8 cellular contexts compared by ENCODE assay signal in genomic region chr1:9900142-9901043, GRCh38. TPM values are rescaled to one million over a fixed set of nuclear protein-coding genes. Genes with fewer than 3 reads are reported as not detected.
DNase-seq lines count a peak whose midpoint lies in the region; ATAC-seq lines count a peak whose summit lies in the region.

No MANE protein-coding gene starts in this region.

- in situ Hi-C loops in G401 (cut with HindIII; ENCODE audit: low sequenced_read_pairs), result no loop called here

- peak; percentile 74 for DNase-seq in G401 (ENCODE audit: low spot score)
- DNase-seq in NCI-H82 treated with DMSO at 0.1 percent for 48 hours (lab: John Stamatoyannopoulos, UW; ENCODE audit: unreplicated experiment), result peak; percentile 24
- DNase-seq in pons (ENCODE audit: low spot score), result peak; percentile 93
- no peak for DNase-seq in NCI-H226
- no peak for DNase-seq in kidney glomerular epithelial cell (lab: John Stamatoyannopoulos, UW)

- peak; percentile 77 for ATAC-seq in esophagus mucosa
- no peak for ATAC-seq in HG03520 (IDR thresholded peaks at IDR 0.05; ENCODE audit: unreplicated experiment)
- no peak for ATAC-seq in HG03175 (IDR thresholded peaks at IDR 0.05; ENCODE audit: unreplicated experiment)

RNA-seq across cellular contexts. Expression of gene CTNNBIP1, which starts 9.7 kb away (rescaled TPM):
- 346 and 526 TPM in 2 replicates for total RNA-seq in G401 (2014; rRNA removed; shearing (Covaris generic))
- total RNA-seq in esophagus mucosa, result 175 TPM

RNA-seq across cellular contexts. Expression of gene LZIC, which starts 42.8 kb away (rescaled TPM):
- total RNA-seq in G401 (2014; rRNA removed; shearing (Covaris generic)), result 33.3 and 45.7 TPM in 2 replicates
- 24.6 TPM for total RNA-seq in esophagus mucosa

RNA-seq across cellular contexts. Expression of gene NMNAT1, which starts 42.9 kb away (rescaled TPM):
- 19.0 and 20.2 TPM in 2 replicates for total RNA-seq in G401 (2014; rRNA removed; shearing (Covaris generic))
- total RNA-seq in esophagus mucosa, result 8.1 TPM

Comparison
In these comparisons a context has a peak if more than half of its experiments do, and no peak if none do; other contexts are left out.
1. DNase-seq: peak in G401 (single experiment), NCI-H82 treated with DMSO at 0.1 percent for 48 hours (single experiment) and pons (single experiment); none in NCI-H226 (single experiment) and kidney glomerular epithelial cell (single experiment).